Comparison of ENCODE assay signal across 8 cellular contexts in genomic region chr2:241315183-241315878, GRCh38. TPM values are rescaled to one million over a fixed set of nuclear protein-coding genes. Genes with fewer than 3 reads are reported as not detected.
DNase-seq lines count a peak whose midpoint lies in the region; ATAC-seq and TF ChIP-seq lines count a peak whose summit lies in the region.

Gene HDLBP, minus strand, starts transcription at chr2:241315672. Its CDS starts 48,803 bp downstream, at chr2:241266869.

- no peaks in the 10 kb centered on the region for H3K9me2 ChIP-seq in Loucy (replicated peaks; ENCODE audit: low read depth, low read length)

- no peaks in the 10 kb centered on the region for H3F3A ChIP-seq in Loucy (ENCODE audit: low read depth)

- H3K27ac Mint-ChIP-seq in nephron progenitor cell = peak within 1 kb of the TSS; percentile 100
- peak within 1 kb of the TSS; percentile 100 for H3K27ac Mint-ChIP-seq in stimulated activated naive CD8-positive, alpha-beta T cell treated with anti-CD3 and anti-CD28 coated beads, Interleukin-15, amount 100 ng/mL, for 72 hours

- peak; percentile 99 for DNase-seq in ELF-1 (ENCODE audit: low read depth, low spot score)
- peak; percentile 99 for DNase-seq in H7
- peak; percentile 100 for DNase-seq in activated effector memory CD4-positive, alpha-beta T cell treated with Interleukin-2 at 50 U/mL for 16 hours
- DNase-seq in fibroblast of the aortic adventitia (ENCODE audit: low read depth) = peak; percentile 99
- peak; percentile 100 for DNase-seq in nephron progenitor cell
- peak; percentile 100 for DNase-seq in stimulated activated naive CD8-positive, alpha-beta T cell treated with anti-CD3 and anti-CD28 coated beads, Interleukin-15, amount 100 ng/mL, for 72 hours

- H3K9ac ChIP-seq in Loucy (ENCODE audit: low read depth, low read length, poor library complexity, severe bottlenecking) = peak within 1 kb of the TSS; percentile 100

- H3K9me3 ChIP-seq in Loucy (ENCODE audit: insufficient read depth, low read depth, low read length) = no peaks in the 10 kb centered on the region

- H3K36me3 ChIP-seq in H7 (replicated peaks; ENCODE audit: control insufficient read depth, insufficient read depth, low read length) = no peaks in the 10 kb centered on the region; the same call in none of the 2 replicates
- no peaks in the 10 kb centered on the region for H3K36me3 ChIP-seq in Loucy (ENCODE audit: insufficient read depth, low read length)

- peaks cover 39% of the 10 kb centered on the region for H4K20me1 ChIP-seq in Loucy (ENCODE audit: insufficient read depth, low read length, poor library complexity, severe bottlenecking)

- H3K27me3 ChIP-seq in H7 (ENCODE audit: control insufficient read depth, insufficient read depth, low read length) (no peaks in the 10 kb centered on the region), Loucy (ENCODE audit: insufficient read depth, low read length, poor library complexity, severe bottlenecking) (no peaks in the 10 kb centered on the region)

- H3K4me2 ChIP-seq in Loucy (ENCODE audit: low read depth, low read length, poor library complexity, severe bottlenecking) = peak within 1 kb of the TSS; percentile 96

- ATAC-seq in stimulated activated naive CD8-positive, alpha-beta T cell treated with anti-CD3 and anti-CD28 coated beads, Interleukin-15, amount 100 ng/mL, for 72 hours = peak; percentile 85

- peaks cover 64% of the 10 kb centered on the region for H3K4me1 ChIP-seq in Loucy (ENCODE audit: insufficient read depth, low read length, poor library complexity, severe bottlenecking)

- peaks cover 91% of the 10 kb centered on the region for H3K79me2 ChIP-seq in Loucy (ENCODE audit: insufficient read depth, low read length)

- H3K4me3 Mint-ChIP-seq in nephron progenitor cell = peak within 1 kb of the TSS; percentile 100
- peak within 1 kb of the TSS; percentile 98 to 99 for H3K4me3 Mint-ChIP-seq in stimulated activated naive CD8-positive, alpha-beta T cell treated with anti-CD3 and anti-CD28 coated beads, Interleukin-15, amount 100 ng/mL, for 72 hours

- H3K4me1 Mint-ChIP-seq in nephron progenitor cell = peaks cover 73% of the 10 kb centered on the region
- peaks cover 70% of the 10 kb centered on the region for H3K4me1 Mint-ChIP-seq in stimulated activated naive CD8-positive, alpha-beta T cell treated with anti-CD3 and anti-CD28 coated beads, Interleukin-15, amount 100 ng/mL, for 72 hours

- peaks cover 23% of the 10 kb centered on the region for H3K36me3 Mint-ChIP-seq in nephron progenitor cell (ENCODE audit: low read depth)

- H3K4me3 ChIP-seq in H7 (ENCODE audit: insufficient read depth, low read depth, low read length) = peak within 1 kb of the TSS; percentile 95
- H3K4me3 ChIP-seq in Loucy (ENCODE audit: low read length, poor library complexity, severe bottlenecking) = peak within 1 kb of the TSS; percentile 99
- peak within 1 kb of the TSS; percentile 98 for H3K4me3 ChIP-seq in fibroblast of the aortic adventitia (ENCODE audit: low read depth, low read length)

- no peaks in the 10 kb centered on the region for H3K27me3 Mint-ChIP-seq in nephron progenitor cell (ENCODE audit: low read depth, poor library complexity)
- H3K27me3 Mint-ChIP-seq in stimulated activated naive CD8-positive, alpha-beta T cell treated with anti-CD3 and anti-CD28 coated beads, Interleukin-15, amount 100 ng/mL, for 72 hours = no peaks in the 10 kb centered on the region

- peak; percentile 65 for TF ChIP-seq POLR2A in Raji (IDR thresholded peaks at IDR 0.05; ENCODE audit: insufficient read depth, low read depth, low read length)

- TF ChIP-seq CTCF in Loucy (conservative IDR thresholded peaks at IDR 0.05; ENCODE audit: low read length) (peak; percentile 61), fibroblast of the aortic adventitia (IDR thresholded peaks at IDR 0.05; ENCODE audit: insufficient read depth, low read length) (no peak), nephron progenitor cell (IDR thresholded peaks at IDR 0.05) (no peak)

- H3K9me3 Mint-ChIP-seq in nephron progenitor cell = no peaks in the 10 kb centered on the region
- no peaks in the 10 kb centered on the region for H3K9me3 Mint-ChIP-seq in stimulated activated naive CD8-positive, alpha-beta T cell treated with anti-CD3 and anti-CD28 coated beads, Interleukin-15, amount 100 ng/mL, for 72 hours

- peak within 1 kb of the TSS; percentile 86 for H2AFZ ChIP-seq in Loucy (ENCODE audit: low read length)

RNA-seq across cellular contexts. Expression of gene HDLBP, which starts in this region (rescaled TPM):
- 362 and 415 TPM in 2 replicates for total RNA-seq in H7 (2014; rRNA removed; shearing (Covaris generic))
- 929 and 1,195 TPM in 2 replicates for total RNA-seq in fibroblast of the aortic adventitia (ENCODE audit: low replicate concordance)

Comparison
In these comparisons a context has a peak if more than half of its experiments do, and no peak if none do; other contexts are left out.
1. Peak in every context shown above with its lines: DNase-seq, ATAC-seq and H3K4me3 ChIP-seq.